In genomic region chr1:112309499-112309898, GRCh38 we compare ENCODE assay signal across 1 cellular context.
TF ChIP-seq lines count a peak whose summit lies in the region.

No MANE protein-coding gene starts in this region.

TF ChIP-seq in H1, 55 proteins besides CTCF, POLR2A, EP300 and RAD21 (continued from another document):
- TF ChIP-seq SP2 (IDR thresholded peaks at IDR 0.05; ENCODE audit: low read length) (no peak), E2F6 (IDR thresholded peaks at IDR 0.05) (no peak), HDAC6 (IDR thresholded peaks at IDR 0.05; ENCODE audit: low read depth, low read length) (no peak), TAF1 (IDR thresholded peaks at IDR 0.05; ENCODE audit: low read depth, low read length) (no peak)
